ENCODE assay signal across 21 cellular contexts in genomic region chrX:6299724-6300123, GRCh38.
DNase-seq lines count a peak whose midpoint lies in the region; ATAC-seq, FAIRE-seq and TF ChIP-seq lines count a peak whose summit lies in the region.
"Had no signal": no experiment of that assay in that cellular context is flagged by ENCODE, and none has a peak within 500 bp of the region (broad histone marks: within the 10 kb centered on the region; RNA-seq: fewer than 3 reads in every experiment).

No MANE protein-coding gene starts in this region.

- no peaks in the 10 kb centered on the region for H3K36me3 ChIP-seq in GM12878 (ENCODE audit: control insufficient read depth in 2 of 2, insufficient read depth in 2 of 2, low read length in 1 of 2)
- H3K36me3 ChIP-seq: BLaER1 had no signal

- H3K4me2 ChIP-seq in GM12878 (ENCODE audit: control insufficient read depth, insufficient read depth), result no peak overlapping the region
- H3K4me2 ChIP-seq: BLaER1, GM23338 had no signal

- SMC1A ChIA-PET in GM12878 (lab: Charles Lee; ENCODE audit: uncharacterized antibody, unreplicated experiment), result interaction anchor here (0.6 to 4.5 kb wide), 16 partner anchors 8 to 810 kb away, joined by 3 to 23 read pairs (median 4); partner anchors contain the start of gene NLGN4X

- no peak for TF ChIP-seq POLR2A in GM12892 (IDR thresholded peaks at IDR 0.05; ENCODE audit: low read depth, low read length)
- TF ChIP-seq POLR2A in GM12878 (IDR thresholded peaks at IDR 0.05; ENCODE audit: low read depth, low read length), result no peak

- no peaks in the 10 kb centered on the region for H3K9me3 ChIP-seq in GM12878 (replicated peaks; ENCODE audit: control insufficient read depth, insufficient read depth, low read length)
- H3K9me3 ChIP-seq: BLaER1, Caco-2 had no signal

- in situ Hi-C loops in GM12878 (cut with MboI), result no loop called here

- no peak overlapping the region for H3K27ac ChIP-seq in GM12878 (ENCODE audit: control insufficient read depth, insufficient read depth)
- H3K27ac ChIP-seq: BLaER1, C4-2B had no signal

- no peak overlapping the region for H3K4me3 Mint-ChIP-seq in activated T-cell treated with anti-CD3 and anti-CD28 coated beads, Interleukin-2, amount 50 U/mL, for 24 hours
- H3K4me3 Mint-ChIP-seq: B cell; CD4-positive, CD25-positive, alpha-beta regulatory T cell; CD8-positive, alpha-beta T cell; GM23338; H9 had no signal

- no peaks in the 10 kb centered on the region for H4K20me1 ChIP-seq in GM12878 (ENCODE audit: control insufficient read depth, insufficient read depth)
- H4K20me1 ChIP-seq: BLaER1 had no signal

- no peaks in the 10 kb centered on the region for H3K79me2 ChIP-seq in GM12878 (ENCODE audit: control insufficient read depth, insufficient read depth, low read length)

- ATAC-seq in HG03432 (IDR thresholded peaks at IDR 0.05; ENCODE audit: unreplicated experiment) (peak; percentile 49), GM12878 (peak; percentile 76)
- ATAC-seq: CD8-positive, alpha-beta T cell; GM23338; HCT116 had no signal

- no peaks in the 10 kb centered on the region for H3K27me3 Mint-ChIP-seq in activated T-cell treated with anti-CD3 and anti-CD28 coated beads, Interleukin-2, amount 50 U/mL, for 24 hours
- H3K27me3 Mint-ChIP-seq: B cell; CD4-positive, CD25-positive, alpha-beta regulatory T cell had no signal

- H3K27me3 ChIP-seq in GM12878 (replicated peaks in 1 of 2; ENCODE audit: control insufficient read depth in 2 of 2, insufficient read depth in 2 of 2, low read length in 1 of 2), result no peaks in the 10 kb centered on the region
- H3K27me3 ChIP-seq: BLaER1 had no signal

- intact Hi-C loops in GM12878 (cut with micrococcal nuclease; ENCODE audit: unreplicated experiment), result no loop called here

- BruUV-seq in GM12878 (replicated peaks; lab: Mats Ljungman, UMichigan), result no TSS peak

- H2AFZ ChIP-seq in GM12878 (ENCODE audit: control insufficient read depth, low read depth, low read length), result no peak overlapping the region; the same call in 1 of the 2 replicates
- H2AFZ ChIP-seq: GM23338 had no signal

- no peak overlapping the region for H3K27ac Mint-ChIP-seq in activated T-cell treated with anti-CD3 and anti-CD28 coated beads, Interleukin-2, amount 50 U/mL, for 24 hours
- H3K27ac Mint-ChIP-seq: B cell; CD4-positive, CD25-positive, alpha-beta regulatory T cell; CD8-positive, alpha-beta T cell; GM23338; H9 had no signal

- no peaks in the 10 kb centered on the region for H3K36me3 Mint-ChIP-seq in activated T-cell treated with anti-CD3 and anti-CD28 coated beads, Interleukin-2, amount 50 U/mL, for 24 hours (ENCODE audit: low read depth)
- H3K36me3 Mint-ChIP-seq: CD4-positive, CD25-positive, alpha-beta regulatory T cell; CD8-positive, alpha-beta T cell had no signal

- RAD21 ChIA-PET in GM12878 (lab: Charles Lee; ENCODE audit: unreplicated experiment), result interaction anchor here (0.6 to 2.1 kb wide), 7 partner anchors 12 to 803 kb away, joined by 3 to 7 read pairs (median 5); no protein-coding TSS in a partner anchor

- H3K9ac ChIP-seq in GM12878 (ENCODE audit: control insufficient read depth, insufficient read depth, low read length), result no peak overlapping the region
- H3K9ac ChIP-seq: BLaER1 had no signal

- 52% methylated on average over 6 of the region's 6 CpGs for WGBS in GM12878 (ENCODE audit: insufficient coverage, insufficient replicate concordance, low lambda C conversion rate, missing lambda C conversion rate)

- no peak for TF ChIP-seq RAD21 in GM12878 (IDR thresholded peaks at IDR 0.05; ENCODE audit: insufficient read depth, low read depth, low read length)

- POLR2A ChIA-PET in GM12878 (lab: Charles Lee), result interaction anchor here (1.0 to 1.3 kb wide), 2 partner anchors 11 to 14 kb away, joined by 4 to 7 read pairs; no protein-coding TSS in a partner anchor

- no peak for TF ChIP-seq EP300 in GM12878 (IDR thresholded peaks at IDR 0.05; ENCODE audit: borderline replicate concordance in 1 of 2, control insufficient read depth in 1 of 2, low read depth in 2 of 2, low read length in 2 of 2)

- peaks cover 1% of the 10 kb centered on the region for H3K9me3 Mint-ChIP-seq in activated T-cell treated with anti-CD3 and anti-CD28 coated beads, Interleukin-2, amount 50 U/mL, for 24 hours
- H3K9me3 Mint-ChIP-seq: CD8-positive, alpha-beta T cell; GM23338 had no signal

- TF ChIP-seq CTCF in GM12878 (IDR thresholded peaks at IDR 0.05 in 2 of 3, conservative IDR thresholded peaks at IDR 0.05 in 1 of 3; ENCODE audit: control insufficient read depth in 2 of 3, extremely low read depth in 1 of 3, insufficient read depth in 1 of 3, low read depth in 3 of 3, low read length in 3 of 3), result no peak

- CTCF ChIA-PET in GM12878 (lab: Yijun Ruan, JAX), result interaction anchor here (1.0 to 1.7 kb wide), 3 partner anchors 9 to 66 kb away, joined by 3 to 4 read pairs (median 3); no protein-coding TSS in a partner anchor

- DNase-seq in GM12892 (ENCODE audit: insufficient read length), result no peak
- no peak for DNase-seq in GM19239 (ENCODE audit: insufficient read length, low spot score)
- DNase-seq in GM12878 (ENCODE audit: low read depth, low spot score), result no peak
- no peak for DNase-seq in A172 (ENCODE audit: low spot score)
- DNase-seq in effector CD4-positive, alpha-beta T cell, result no peak
- DNase-seq in activated T-cell treated with anti-CD3 and anti-CD28 coated beads, Interleukin-2, amount 50 U/mL, for 24 hours, result no peak
- no peak for DNase-seq in activated CD4-positive, alpha-beta T cell treated with anti-CD3 and anti-CD28 coated beads, Interleukin-2, amount 50 U/mL, for 4 hours
- DNase-seq: Caco-2; CD4-positive, CD25-positive, alpha-beta regulatory T cell; CD8-positive, alpha-beta T cell; DMS153; DND-41; H9 had no signal

- no peak overlapping the region for H3K4me3 ChIP-seq in GM12878
- H3K4me3 ChIP-seq: BLaER1, GM23338 had no signal

- FAIRE-seq in GM12892 (lab: Jason Lieb, UNC) (peak; percentile 24), GM19239 (lab: Jason Lieb, UNC) (peak; percentile 55), GM12878 (lab: Jason Lieb, UNC) (no peak)
- FAIRE-seq: A204.1, G401.6 had no signal

- no peaks in the 10 kb centered on the region for H3K4me1 Mint-ChIP-seq in activated T-cell treated with anti-CD3 and anti-CD28 coated beads, Interleukin-2, amount 50 U/mL, for 24 hours (ENCODE audit: low read depth)
- H3K4me1 Mint-ChIP-seq: B cell; CD4-positive, CD25-positive, alpha-beta regulatory T cell had no signal

- H3K4me1 ChIP-seq in GM12878 (ENCODE audit: control insufficient read depth, insufficient read depth, low read length), result no peaks in the 10 kb centered on the region
- H3K4me1 ChIP-seq: BLaER1, Caco-2 had no signal

TF ChIP-seq in GM12878, 131 proteins besides CTCF, POLR2A, EP300 and RAD21 (continues in another document):
- TF ChIP-seq CBFB (IDR thresholded peaks at IDR 0.05; ENCODE audit: low read depth) (no peak), DPF2 (IDR thresholded peaks at IDR 0.05) (peak; percentile 43; the same call in 1 of the 2 replicates), IKZF1 (conservative IDR thresholded peaks at IDR 0.05) (peak; percentile 75), SIX5 (IDR thresholded peaks at IDR 0.05; ENCODE audit: low read depth, low read length, severe bottlenecking) (no peak), IKZF2 (IDR thresholded peaks at IDR 0.05) (peak; percentile 55 to 56), MEF2B (IDR thresholded peaks at IDR 0.05; ENCODE audit: partially characterized antibody, poor library complexity, severe bottlenecking) (peak; percentile 47), SMAD1 (IDR thresholded peaks at IDR 0.05; ENCODE audit: low read depth, partially characterized antibody) (no peak), GATAD2B (conservative IDR thresholded peaks at IDR 0.05; ENCODE audit: low read depth) (0 out of 2 replicates have a peak, but pooled peaks have one; percentile 23), YY1 (IDR thresholded peaks at IDR 0.05; ENCODE audit: low read depth, low read length) (no peak), MTA2 (IDR thresholded peaks at IDR 0.05; ENCODE audit: low read depth) (peak; percentile 34; the same call in 1 of the 2 replicates), ATF7 (IDR thresholded peaks at IDR 0.05; ENCODE audit: low read depth) (peak; percentile 26; the same call in 1 of the 2 replicates), RAD51 (IDR thresholded peaks at IDR 0.05) (no peak), RUNX3 (IDR thresholded peaks at IDR 0.05; ENCODE audit: low read length) (peak; percentile 34; the same call in 1 of the 2 replicates), RCOR1 (conservative IDR thresholded peaks at IDR 0.05; ENCODE audit: low read depth, low read length) (no peak), KAT2A (conservative IDR thresholded peaks at IDR 0.05; ENCODE audit: control insufficient read depth, low read depth, low read length) (no peak), TCF7 (IDR thresholded peaks at IDR 0.05; ENCODE audit: borderline replicate concordance) (no peak), NFIC (IDR thresholded peaks at IDR 0.05; ENCODE audit: low read depth, low read length) (peak; percentile 68; the same call in 1 of the 2 replicates), CBX3 (IDR thresholded peaks at IDR 0.05; ENCODE audit: borderline replicate concordance, low read depth) (no peak), TAF1 (IDR thresholded peaks at IDR 0.05; ENCODE audit: borderline replicate concordance, low read depth, low read length) (no peak), EED (IDR thresholded peaks at IDR 0.05; ENCODE audit: low read depth) (peak; percentile 60; the same call in 1 of the 2 replicates)
- TF ChIP-seq, protein P1, sequence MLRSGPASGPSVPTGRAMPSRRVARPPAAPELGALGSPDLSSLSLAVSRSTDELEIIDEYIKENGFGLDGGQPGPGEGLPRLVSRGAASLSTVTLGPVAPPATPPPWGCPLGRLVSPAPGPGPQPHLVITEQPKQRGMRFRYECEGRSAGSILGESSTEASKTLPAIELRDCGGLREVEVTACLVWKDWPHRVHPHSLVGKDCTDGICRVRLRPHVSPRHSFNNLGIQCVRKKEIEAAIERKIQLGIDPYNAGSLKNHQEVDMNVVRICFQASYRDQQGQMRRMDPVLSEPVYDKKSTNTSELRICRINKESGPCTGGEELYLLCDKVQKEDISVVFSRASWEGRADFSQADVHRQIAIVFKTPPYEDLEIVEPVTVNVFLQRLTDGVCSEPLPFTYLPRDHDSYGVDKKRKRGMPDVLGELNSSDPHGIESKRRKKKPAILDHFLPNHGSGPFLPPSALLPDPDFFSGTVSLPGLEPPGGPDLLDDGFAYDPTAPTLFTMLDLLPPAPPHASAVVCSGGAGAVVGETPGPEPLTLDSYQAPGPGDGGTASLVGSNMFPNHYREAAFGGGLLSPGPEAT (IDR thresholded peaks at IDR 0.05; ENCODE audit: low read depth), result peak; percentile 67; the same call in 1 of the 2 replicates
